In genomic region chr10:61541960-61542359, GRCh38 we compare ENCODE assay signal across 21 cellular contexts.
DNase-seq lines count a peak whose midpoint lies in the region; ATAC-seq and FAIRE-seq lines count a peak whose summit lies in the region.
"Had no signal": no experiment of that assay in that cellular context is flagged by ENCODE, and none has a peak within 500 bp of the region (broad histone marks: within the 10 kb centered on the region; RNA-seq: fewer than 3 reads in every experiment).

No MANE protein-coding gene starts in this region.

- no peak overlapping the region for H3K27ac Mint-ChIP-seq in stimulated activated memory B cell treated with anti-CD40 and anti-IgM and Interleukin-4, amounts not matched to agents 10 μg/mL and 1 μg/mL and 100 μg/mL, for 72 hours
- H3K27ac Mint-ChIP-seq: HFFc6 had no signal

- FAIRE-seq in GM19239 (lab: Jason Lieb, UNC): no peak
- FAIRE-seq: colon had no signal

- DNase-seq in HCEC 1CT (no peak), GM19239 (ENCODE audit: insufficient read length, low spot score) (no peak)
- DNase-seq: brain microvascular endothelial cell; Caco-2; EL; HFFc6; Karpas-422; left ventricle myocardium inferior; NCI-H1092; NCI-H2081; NCI-H510A; psoas muscle; stimulated activated naive CD8-positive, alpha-beta T cell treated with anti-CD3 and anti-CD28 coated beads, Interleukin-15, amount 100 ng/mL, for 72 hours; trophoblast cell had no signal

- peak; percentile 69 for ATAC-seq in GM18909 (IDR thresholded peaks at IDR 0.05; ENCODE audit: poor library complexity, unreplicated experiment)
- ATAC-seq in HG02642 (IDR thresholded peaks at IDR 0.05; ENCODE audit: poor library complexity, unreplicated experiment): peak; percentile 69
- peak; percentile 88 for ATAC-seq in HG03378 (IDR thresholded peaks at IDR 0.05; ENCODE audit: unreplicated experiment)
- peak; percentile 69 for ATAC-seq in stimulated activated memory B cell treated with anti-CD40 and anti-IgM and Interleukin-4, amounts not matched to agents 10 μg/mL and 1 μg/mL and 100 μg/mL, for 72 hours
- ATAC-seq in GM18519 (IDR thresholded peaks at IDR 0.05; ENCODE audit: low FRiP score, unreplicated experiment): no peak
- no peak for ATAC-seq in GM19328 (IDR thresholded peaks at IDR 0.05; ENCODE audit: unreplicated experiment)
- ATAC-seq: psoas muscle; stimulated activated naive CD8-positive, alpha-beta T cell treated with anti-CD3 and anti-CD28 coated beads, Interleukin-15, amount 100 ng/mL, for 72 hours had no signal

- H3K4me3 Mint-ChIP-seq in stimulated activated memory B cell treated with anti-CD40 and anti-IgM and Interleukin-4, amounts not matched to agents 10 μg/mL and 1 μg/mL and 100 μg/mL, for 72 hours: no peak overlapping the region
- H3K4me3 Mint-ChIP-seq: HFFc6; stimulated activated naive CD8-positive, alpha-beta T cell treated with anti-CD3 and anti-CD28 coated beads, Interleukin-15, amount 100 ng/mL, for 72 hours had no signal

- no peaks in the 10 kb centered on the region for H3K9me3 Mint-ChIP-seq in stimulated activated memory B cell treated with anti-CD40 and anti-IgM and Interleukin-4, amounts not matched to agents 10 μg/mL and 1 μg/mL and 100 μg/mL, for 72 hours
- H3K9me3 Mint-ChIP-seq: HFFc6 had no signal

- H3K36me3 Mint-ChIP-seq in stimulated activated memory B cell treated with anti-CD40 and anti-IgM and Interleukin-4, amounts not matched to agents 10 μg/mL and 1 μg/mL and 100 μg/mL, for 72 hours: no peaks in the 10 kb centered on the region

- H3K4me1 Mint-ChIP-seq in stimulated activated memory B cell treated with anti-CD40 and anti-IgM and Interleukin-4, amounts not matched to agents 10 μg/mL and 1 μg/mL and 100 μg/mL, for 72 hours: no peaks in the 10 kb centered on the region
- H3K4me1 Mint-ChIP-seq: stimulated activated naive CD8-positive, alpha-beta T cell treated with anti-CD3 and anti-CD28 coated beads, Interleukin-15, amount 100 ng/mL, for 72 hours had no signal

- H3K27me3 Mint-ChIP-seq in stimulated activated memory B cell treated with anti-CD40 and anti-IgM and Interleukin-4, amounts not matched to agents 10 μg/mL and 1 μg/mL and 100 μg/mL, for 72 hours: peaks cover 9% of the 10 kb centered on the region
- H3K27me3 Mint-ChIP-seq: stimulated activated naive CD8-positive, alpha-beta T cell treated with anti-CD3 and anti-CD28 coated beads, Interleukin-15, amount 100 ng/mL, for 72 hours had no signal

Comparison
In these comparisons a context has a peak if more than half of its experiments do, and no peak if none do; other contexts are left out.
1. ATAC-seq: peak in GM18909 (single experiment), HG02642 (single experiment), HG03378 (single experiment) and stimulated activated memory B cell treated with anti-CD40 and anti-IgM and Interleukin-4, amounts not matched to agents 10 μg/mL and 1 μg/mL and 100 μg/mL, for 72 hours (single experiment); none in GM18519 (single experiment) and GM19328 (single experiment).